ENCODE assay signal across 8 cellular contexts in genomic region chr2:84022810-84023431, GRCh38.
DNase-seq lines count a peak whose midpoint lies in the region; ATAC-seq lines count a peak whose summit lies in the region.

No MANE protein-coding gene starts in this region.

- intact Hi-C loops in Right ventricle myocardium inferior (cut with DNase I) = loop anchor here (5.0 kb wide), 1 partner anchor 294 kb away; no protein-coding TSS in a partner anchor

- peak; percentile 13 for DNase-seq in COLO668 (lab: John Stamatoyannopoulos, UW; ENCODE audit: unreplicated experiment)
- DNase-seq in NCI-H2029 (lab: John Stamatoyannopoulos, UW) = peak; percentile 17
- DNase-seq in amniotic epithelial cell (ENCODE audit: low read depth) = peak; percentile 15
- peak; percentile 42 for DNase-seq in kidney glomerular epithelial cell (lab: John Stamatoyannopoulos, UW)
- DNase-seq in T1000 (lab: John Stamatoyannopoulos, UW) = no peak
- DNase-seq in Right ventricle myocardium inferior (ENCODE audit: missing footprints) = no peak

- peak; percentile 45 for ATAC-seq in GM18867 (IDR thresholded peaks at IDR 0.05; ENCODE audit: unreplicated experiment)
- no peak for ATAC-seq in GM21786 (IDR thresholded peaks at IDR 0.05; ENCODE audit: unreplicated experiment)
- ATAC-seq in Right ventricle myocardium inferior = no peak

Comparison
In these comparisons a context has a peak if more than half of its experiments do, and no peak if none do; other contexts are left out.
1. DNase-seq: peak in COLO668 (single experiment), NCI-H2029 (single experiment), amniotic epithelial cell (single experiment) and kidney glomerular epithelial cell (single experiment); none in T1000 (single experiment) and Right ventricle myocardium inferior (single experiment).